Comparison of ENCODE assay signal across 1 cellular context in genomic region chr7:1649751-1650326, GRCh38.
A peak's percentile ranks its signal among the peaks of the same experiment; 100 is the strongest.
TF ChIP-seq lines count a peak whose summit lies in the region.

No MANE protein-coding gene starts in this region.

TF ChIP-seq in K562, 482 proteins besides CTCF, POLR2A, EP300 and RAD21:
- no peak for TF ChIP-seq OTX1 (CRISPR knock-in tag; IDR thresholded peaks at IDR 0.05)
- 0 out of 4 replicates have a peak, but pooled peaks of 1 of the 2 experiments have one; percentile 18 for TF ChIP-seq KDM1A (IDR thresholded peaks at IDR 0.05)
- TF ChIP-seq SMC3 (conservative IDR thresholded peaks at IDR 0.05; ENCODE audit: insufficient read depth, low read depth, low read length) = no peak
- peak; percentile 35 for TF ChIP-seq RBM25 (IDR thresholded peaks at IDR 0.05; ENCODE audit: low read depth, low read length, severe bottlenecking)
- peak; percentile 18 for TF ChIP-seq ZFP36 (IDR thresholded peaks at IDR 0.05; ENCODE audit: low read depth, low read length, partially characterized antibody)
